In genomic region chr1:61301824-61302652, GRCh38 we compare ENCODE assay signal across 9 cellular contexts.
A peak's percentile ranks its signal among the peaks of the same experiment; 100 is the strongest.
DNase-seq lines count a peak whose midpoint lies in the region; ATAC-seq, FAIRE-seq and TF ChIP-seq lines count a peak whose summit lies in the region.
"Had no signal": no experiment of that assay in that cellular context is flagged by ENCODE, and none has a peak within 500 bp of the region (broad histone marks: within the 10 kb centered on the region; RNA-seq: fewer than 3 reads in every experiment).

No MANE protein-coding gene starts in this region.

- no peak for TF ChIP-seq CTCF in keratinocyte (optimal IDR thresholded peaks at IDR 0.05 in 1 of 3, IDR thresholded peaks at IDR 0.05 in 1 of 3, conservative IDR thresholded peaks at IDR 0.05 in 1 of 3; ENCODE audit: extremely low read depth in 1 of 3, insufficient read depth in 2 of 3, low read length in 3 of 3)

- peak overlapping the region; percentile 40 for H3K4me2 ChIP-seq in keratinocyte (ENCODE audit: control insufficient read depth, extremely low read depth, insufficient read depth, low read depth, low read length)

- no peaks in the 10 kb centered on the region for H3K9me3 ChIP-seq in keratinocyte (ENCODE audit: control insufficient read depth, low read depth, low read length)

- H3K36me3 ChIP-seq in keratinocyte (ENCODE audit: control insufficient read depth in 2 of 2, extremely low read depth in 1 of 2, insufficient read depth in 2 of 2, low read length in 2 of 2) = peaks cover 0 to 2% of the 10 kb centered on the region in 2 experiments
- no peaks in the 10 kb centered on the region for H3K36me3 ChIP-seq in H7 (replicated peaks; ENCODE audit: control insufficient read depth, insufficient read depth, low read length)

- H3K79me2 ChIP-seq in keratinocyte (ENCODE audit: control insufficient read depth, insufficient read depth, low read length) = no peaks in the 10 kb centered on the region

- peak overlapping the region; percentile 83 for H3K27ac Mint-ChIP-seq in activated naive CD8-positive, alpha-beta T cell treated with anti-CD3 and anti-CD28 coated beads for 36 hours

- H3K27me3 Mint-ChIP-seq in activated naive CD8-positive, alpha-beta T cell treated with anti-CD3 and anti-CD28 coated beads for 36 hours = peaks cover 4% of the 10 kb centered on the region

- DNase-seq in A172 (ENCODE audit: low spot score) = peak; percentile 41
- no peak for DNase-seq in H54 (ENCODE audit: insufficient read length, low spot score)
- DNase-seq in activated naive CD8-positive, alpha-beta T cell treated with anti-CD3 and anti-CD28 coated beads for 36 hours = peak; percentile 3
- no peak for DNase-seq in keratinocyte (ENCODE audit: low read depth, low spot score)
- DNase-seq in H7 = no peak
- no peak for DNase-seq in COR-L47 (lab: John Stamatoyannopoulos, UW)
- no peak for DNase-seq in central memory CD4-positive, alpha-beta T cell
- DNase-seq: DND-41 had no signal

- peak overlapping the region; percentile 62 for H3K9ac ChIP-seq in keratinocyte (ENCODE audit: control insufficient read depth, extremely low read depth, insufficient read depth, low read length)

- no peak for ATAC-seq in GM19397 (IDR thresholded peaks at IDR 0.05; ENCODE audit: unreplicated experiment)

- no peak for TF ChIP-seq POLR2A in H54 (IDR thresholded peaks at IDR 0.05; ENCODE audit: low read depth, low read length)

- H3K27ac ChIP-seq in keratinocyte (ENCODE audit: control insufficient read depth, insufficient read depth, low read length) = peak overlapping the region; percentile 91

- FAIRE-seq in H54 (lab: Jason Lieb, UNC) = peak; percentile 69
- no peak for FAIRE-seq in keratinocyte (lab: Jason Lieb, UNC)

- no peak overlapping the region for H2AFZ ChIP-seq in keratinocyte (ENCODE audit: control insufficient read depth, low read length)

- H4K20me1 ChIP-seq in keratinocyte (ENCODE audit: control insufficient read depth, extremely low read depth, insufficient read depth, low read length) = no peaks in the 10 kb centered on the region

- dilution Hi-C loops in keratinocyte (cut with MboI; ENCODE audit: extremely low pct_ligation_motif_present, low sequenced_read_pairs) = no loop called here

- H3K4me1 ChIP-seq in keratinocyte (ENCODE audit: control insufficient read depth, extremely low read depth, insufficient read depth, low read length) = peaks cover 19% of the 10 kb centered on the region

- H3K9me1 ChIP-seq in keratinocyte (ENCODE audit: control insufficient read depth, extremely low read depth, insufficient read depth, low read length) = no peaks in the 10 kb centered on the region

- peaks cover 3% of the 10 kb centered on the region for H3K36me3 Mint-ChIP-seq in activated naive CD8-positive, alpha-beta T cell treated with anti-CD3 and anti-CD28 coated beads for 36 hours

- no peak overlapping the region for H3K4me3 ChIP-seq in keratinocyte (ENCODE audit: control insufficient read depth in 2 of 3, extremely low read depth in 1 of 3, insufficient read depth in 2 of 3, low read depth in 1 of 3, low read length in 3 of 3)
- H3K4me3 ChIP-seq in H7 (ENCODE audit: insufficient read depth, low read depth, low read length) = no peak overlapping the region

- no peak overlapping the region for H3K4me3 Mint-ChIP-seq in activated naive CD8-positive, alpha-beta T cell treated with anti-CD3 and anti-CD28 coated beads for 36 hours

- H3K4me1 Mint-ChIP-seq in activated naive CD8-positive, alpha-beta T cell treated with anti-CD3 and anti-CD28 coated beads for 36 hours = peaks cover 24% of the 10 kb centered on the region

- H3K27me3 ChIP-seq in keratinocyte (ENCODE audit: control insufficient read depth, extremely low read depth, insufficient read depth, low read length) = no peaks in the 10 kb centered on the region
- no peaks in the 10 kb centered on the region for H3K27me3 ChIP-seq in H7 (ENCODE audit: control insufficient read depth, insufficient read depth, low read length)

- H3K9me3 Mint-ChIP-seq in activated naive CD8-positive, alpha-beta T cell treated with anti-CD3 and anti-CD28 coated beads for 36 hours = peaks cover 3% of the 10 kb centered on the region

Comparison
In these comparisons a context has a peak if more than half of its experiments do, and no peak if none do; other contexts are left out.
1. DNase-seq: peak in A172 (single experiment) and activated naive CD8-positive, alpha-beta T cell treated with anti-CD3 and anti-CD28 coated beads for 36 hours (single experiment); none in H54 (single experiment), keratinocyte (single experiment), H7 (single experiment), COR-L47 (single experiment) and central memory CD4-positive, alpha-beta T cell (single experiment).